Comparison of ENCODE assay signal across 20 cellular contexts in genomic region chr6:170090561-170090960, GRCh38.
A peak's percentile ranks its signal among the peaks of the same experiment; 100 is the strongest.
DNase-seq lines count a peak whose midpoint lies in the region; ATAC-seq and TF ChIP-seq lines count a peak whose summit lies in the region.
"Had no signal": no experiment of that assay in that cellular context is flagged by ENCODE, and none has a peak within 500 bp of the region (broad histone marks: within the 10 kb centered on the region; RNA-seq: fewer than 3 reads in every experiment).

No MANE protein-coding gene starts in this region.

- no peaks in the 10 kb centered on the region for H3K9me3 Mint-ChIP-seq in T-helper 2 cell treated with Interferon-gamma antibody and Interleukin-4, amounts not matched to agents 5 μg/mL and 100 μg/mL, for 36 hours
- peaks cover 0 to 5% (median 0%) of the 10 kb centered on the region in 7 donors for H3K9me3 Mint-ChIP-seq in CD14-positive monocyte
- H3K9me3 Mint-ChIP-seq in activated naive CD8-positive, alpha-beta T cell treated with anti-CD3 and anti-CD28 coated beads for 36 hours: no peaks in the 10 kb centered on the region

- no peak for ATAC-seq in HG03571 (IDR thresholded peaks at IDR 0.05; ENCODE audit: unreplicated experiment)
- ATAC-seq: foreskin keratinocyte, left colon had no signal

- no peak overlapping the region for H3K4me3 ChIP-seq in neuronal stem cell (ENCODE audit: low read length in 2 of 2)
- H3K4me3 ChIP-seq: colonic mucosa, ovary, transverse colon had no signal

- intact Hi-C loops in CD14-positive monocyte (cut with micrococcal nuclease): no loop called here

- peaks cover 26% of the 10 kb centered on the region for H3K4me1 Mint-ChIP-seq in T-helper 2 cell treated with Interferon-gamma antibody and Interleukin-4, amounts not matched to agents 5 μg/mL and 100 μg/mL, for 36 hours (ENCODE audit: low read depth)
- peaks cover 24% of the 10 kb centered on the region for H3K4me1 Mint-ChIP-seq in CD14-positive monocyte
- H3K4me1 Mint-ChIP-seq in activated naive CD8-positive, alpha-beta T cell treated with anti-CD3 and anti-CD28 coated beads for 36 hours: peaks cover 23% of the 10 kb centered on the region

- H3K27ac Mint-ChIP-seq in T-helper 2 cell treated with Interferon-gamma antibody and Interleukin-4, amounts not matched to agents 5 μg/mL and 100 μg/mL, for 36 hours: peak overlapping the region; percentile 100
- H3K27ac Mint-ChIP-seq in CD14-positive monocyte: no peak overlapping the region
- peak overlapping the region; percentile 28 for H3K27ac Mint-ChIP-seq in activated naive CD8-positive, alpha-beta T cell treated with anti-CD3 and anti-CD28 coated beads for 36 hours

- H3K9me3 ChIP-seq in neuronal stem cell (replicated peaks in 1 of 2; ENCODE audit: control insufficient read depth in 2 of 2, insufficient read depth in 1 of 2, low read depth in 1 of 2, low read length in 2 of 2): no peaks in the 10 kb centered on the region
- H3K9me3 ChIP-seq: colonic mucosa, ovary, transverse colon had no signal

- no peak overlapping the region for H3K18ac ChIP-seq in neuronal stem cell (ENCODE audit: low read length)

- DNase-seq in T-helper 2 cell treated with Interferon-gamma antibody and Interleukin-4, amounts not matched to agents 5 μg/mL and 100 μg/mL, for 36 hours (ENCODE audit: low spot score): no peak
- DNase-seq in T-helper 2 cell (no peak), CD14-positive monocyte (ENCODE audit: low spot score) (peak; percentile 25), neuronal stem cell (ENCODE audit: low spot score) (no peak), NCI-H446 (lab: John Stamatoyannopoulos, UW) (no peak)
- DNase-seq in activated naive CD8-positive, alpha-beta T cell treated with anti-CD3 and anti-CD28 coated beads for 36 hours: no peak
- DNase-seq in stimulated activated CD4-positive, alpha-beta T cell treated with anti-CD3 and anti-CD28 coated beads, Interleukin-4, amount 100 ng/mL, for 4 hours: no peak
- DNase-seq: 8988T; activated CD4-positive, alpha-beta T cell treated with anti-CD3 and anti-CD28 coated beads for 36 hours; colonic mucosa; DND-41; foreskin keratinocyte; MV-4-11; NCI-H2029; NCI-H524; Right ventricle myocardium superior had no signal

- H3K27ac ChIP-seq in neuronal stem cell (replicated peaks; ENCODE audit: low read length): no peak overlapping the region
- H3K27ac ChIP-seq: colonic mucosa, foreskin keratinocyte, ovary, transverse colon had no signal

- no CpG with 5 or more reads among the region's 12 CpGs for WGBS in neuronal stem cell (ENCODE audit: extremely low coverage in 2 of 2, insufficient read length in 2 of 2, insufficient replicate concordance in 1 of 2), 2 donors

- no peak overlapping the region for H2BK5ac ChIP-seq in neuronal stem cell (ENCODE audit: low read length)

- peak overlapping the region; percentile 0 for H2AK5ac ChIP-seq in neuronal stem cell (ENCODE audit: low read depth, low read length)

- no peak overlapping the region for H3K23ac ChIP-seq in neuronal stem cell (ENCODE audit: low read depth, low read length, poor library complexity)

- H3K4me2 ChIP-seq in neuronal stem cell (ENCODE audit: insufficient read depth, low read length, poor library complexity, severe bottlenecking): no peak overlapping the region

- no peak overlapping the region for H3K4ac ChIP-seq in neuronal stem cell (ENCODE audit: low read length)

- H3K9ac ChIP-seq in neuronal stem cell (ENCODE audit: low read depth, low read length, poor library complexity): no peak overlapping the region

- no peaks in the 10 kb centered on the region for H3K27me3 ChIP-seq in neuronal stem cell (ENCODE audit: control insufficient read depth in 3 of 3, insufficient read depth in 3 of 3, low read depth in 1 of 3, low read length in 3 of 3)
- H3K27me3 ChIP-seq: colonic mucosa, foreskin keratinocyte, ovary, transverse colon had no signal

- no peak overlapping the region for H2BK120ac ChIP-seq in neuronal stem cell (ENCODE audit: low read depth, low read length)

- no peak overlapping the region for H3K14ac ChIP-seq in neuronal stem cell (ENCODE audit: low read length)

- no peak for TF ChIP-seq CTCF in CD14-positive monocyte (IDR thresholded peaks at IDR 0.05)

- H3K4me3 Mint-ChIP-seq in T-helper 2 cell treated with Interferon-gamma antibody and Interleukin-4, amounts not matched to agents 5 μg/mL and 100 μg/mL, for 36 hours: peak overlapping the region; percentile 94
- peak overlapping the region in 1 of 2 donors; percentile 17 for H3K4me3 Mint-ChIP-seq in CD14-positive monocyte
- peak overlapping the region; percentile 87 for H3K4me3 Mint-ChIP-seq in activated naive CD8-positive, alpha-beta T cell treated with anti-CD3 and anti-CD28 coated beads for 36 hours

- H4K8ac ChIP-seq in neuronal stem cell (ENCODE audit: low read depth, low read length): no peak overlapping the region

- H3K79me1 ChIP-seq in neuronal stem cell (ENCODE audit: low read depth, low read length): no peaks in the 10 kb centered on the region

- H3K36me3 Mint-ChIP-seq in T-helper 2 cell treated with Interferon-gamma antibody and Interleukin-4, amounts not matched to agents 5 μg/mL and 100 μg/mL, for 36 hours (ENCODE audit: low read depth): peaks cover 5% of the 10 kb centered on the region
- H3K36me3 Mint-ChIP-seq in CD14-positive monocyte: peaks cover 4 to 6% of the 10 kb centered on the region in 2 donors
- H3K36me3 Mint-ChIP-seq in activated naive CD8-positive, alpha-beta T cell treated with anti-CD3 and anti-CD28 coated beads for 36 hours: peaks cover 4% of the 10 kb centered on the region

- H3K27me3 Mint-ChIP-seq in T-helper 2 cell treated with Interferon-gamma antibody and Interleukin-4, amounts not matched to agents 5 μg/mL and 100 μg/mL, for 36 hours (ENCODE audit: low read depth): peaks cover 2% of the 10 kb centered on the region
- peaks cover 7 to 12% (median 12%) of the 10 kb centered on the region in 3 donors for H3K27me3 Mint-ChIP-seq in CD14-positive monocyte (ENCODE audit: low read depth in 3 of 3)
- H3K27me3 Mint-ChIP-seq in activated naive CD8-positive, alpha-beta T cell treated with anti-CD3 and anti-CD28 coated beads for 36 hours: no peaks in the 10 kb centered on the region
- H3K27me3 Mint-ChIP-seq: activated CD4-positive, alpha-beta T cell treated with anti-CD3 and anti-CD28 coated beads for 36 hours had no signal

- no peak overlapping the region for H2AFZ ChIP-seq in neuronal stem cell (ENCODE audit: low read length)

- no peak overlapping the region for H2BK15ac ChIP-seq in neuronal stem cell (ENCODE audit: low read length)

- H4K91ac ChIP-seq in neuronal stem cell (ENCODE audit: low read depth, low read length, poor library complexity): no peak overlapping the region

- no peaks in the 10 kb centered on the region for H3K36me3 ChIP-seq in neuronal stem cell (replicated peaks in 1 of 2; ENCODE audit: control insufficient read depth in 2 of 2, insufficient read depth in 2 of 2, low read length in 2 of 2)
- H3K36me3 ChIP-seq: colonic mucosa, ovary, transverse colon had no signal

- peak overlapping the region; percentile 17 for H2BK12ac ChIP-seq in neuronal stem cell (ENCODE audit: low read length)

- H3K4me1 ChIP-seq in neuronal stem cell (ENCODE audit: control insufficient read depth in 2 of 2, insufficient read depth in 1 of 2, low read depth in 1 of 2, low read length in 2 of 2): peaks cover 0 to 2% of the 10 kb centered on the region in 2 donors
- H3K4me1 ChIP-seq: colonic mucosa, foreskin keratinocyte had no signal

Comparison
In these comparisons a context has a peak if more than half of its experiments do, and no peak if none do; other contexts are left out.
1. H3K27ac Mint-ChIP-seq: peak in T-helper 2 cell treated with Interferon-gamma antibody and Interleukin-4, amounts not matched to agents 5 μg/mL and 100 μg/mL, for 36 hours (single experiment) and activated naive CD8-positive, alpha-beta T cell treated with anti-CD3 and anti-CD28 coated beads for 36 hours (single experiment); none in CD14-positive monocyte (0 of 7).